In genomic region chr6:130000526-130001228, GRCh38 we compare ENCODE assay signal across 24 cellular contexts.
"Had no signal": no experiment of that assay in that cellular context is flagged by ENCODE, and none has a peak within 500 bp of the region (broad histone marks: within the 10 kb centered on the region; RNA-seq: fewer than 3 reads in every experiment).

No MANE protein-coding gene starts in this region.

- H3K36me3 Mint-ChIP-seq: memory B cell; natural killer cell treated with Interleukin-12 subunit alpha and Interleukin-12 subunit beta and Interleukin-15 and Interleukin-18, amount 100 ng/mL, for 72 hours; neural progenitor cell had no signal

- H3K9me3 ChIP-seq: esophagus squamous epithelium, left ventricle myocardium inferior, lower lobe of right lung, ovary, suprapubic skin, thyroid gland, upper lobe of left lung, uterus had no signal

- H3K4me2 ChIP-seq: hepatocyte, neural progenitor cell had no signal

- H3K9me3 Mint-ChIP-seq: memory B cell; natural killer cell treated with Interleukin-12 subunit alpha and Interleukin-12 subunit beta and Interleukin-15 and Interleukin-18, amount 100 ng/mL, for 72 hours; neural progenitor cell had no signal

- H3K27ac ChIP-seq: dorsolateral prefrontal cortex, esophagus squamous epithelium, hepatocyte, left ventricle myocardium inferior, lower lobe of right lung, neural progenitor cell, ovary, suprapubic skin, thyroid gland, upper lobe of left lung, uterus had no signal

- H3K79me2 ChIP-seq: hepatocyte had no signal

- H3K4me3 Mint-ChIP-seq: memory B cell; natural killer cell treated with Interleukin-12 subunit alpha and Interleukin-12 subunit beta and Interleukin-15 and Interleukin-18, amount 100 ng/mL, for 72 hours; neural progenitor cell had no signal

- H3K27me3 ChIP-seq: esophagus squamous epithelium, hepatocyte, neural progenitor cell, ovary, suprapubic skin, thyroid gland, upper lobe of left lung, uterus had no signal

- ATAC-seq: left cardiac atrium; lower lobe of right lung; natural killer cell treated with Interleukin-12 subunit alpha and Interleukin-12 subunit beta and Interleukin-15 and Interleukin-18, amount 100 ng/mL, for 72 hours; right cardiac atrium; stimulated activated naive CD8-positive, alpha-beta T cell treated with anti-CD3 and anti-CD28 coated beads, Interleukin-15, Interleukin-2, amounts not matched to agents 100 U/mL and 50 U/mL, for 24 hours had no signal

- H2AFZ ChIP-seq: hepatocyte, neural progenitor cell had no signal

- H3K4me3 ChIP-seq: dorsolateral prefrontal cortex, esophagus squamous epithelium, hepatocyte, left ventricle myocardium inferior, lower lobe of right lung, neural progenitor cell, ovary, suprapubic skin, thyroid gland, upper lobe of left lung, uterus had no signal

- H3K27ac Mint-ChIP-seq: memory B cell; natural killer cell treated with Interleukin-12 subunit alpha and Interleukin-12 subunit beta and Interleukin-15 and Interleukin-18, amount 100 ng/mL, for 72 hours; neural progenitor cell had no signal

- H3K4me1 ChIP-seq: esophagus squamous epithelium, left ventricle myocardium inferior, lower lobe of right lung, neural progenitor cell, suprapubic skin, thyroid gland, upper lobe of left lung, uterus had no signal

- H3K4me1 Mint-ChIP-seq: memory B cell, neural progenitor cell had no signal

- H3K9ac ChIP-seq: neural progenitor cell had no signal

- H3K36me3 ChIP-seq: esophagus squamous epithelium, left ventricle myocardium inferior, lower lobe of right lung, neural progenitor cell, ovary, suprapubic skin, thyroid gland, upper lobe of left lung, uterus had no signal

- DNase-seq: cortex of kidney; dorsolateral prefrontal cortex; effector CD8-positive, alpha-beta T cell; esophagus squamous epithelium; foreskin fibroblast; head of caudate nucleus; kidney; left cardiac atrium; left ventricle myocardium inferior; lower lobe of right lung; midbrain; nucleus accumbens; ovary; right cardiac atrium; stimulated activated CD4-positive, alpha-beta T cell treated with anti-CD3 and anti-CD28 coated beads, Interleukin-12 subunit alpha, Interleukin-12 subunit beta, amount 100 ng/mL, for 4 hours; stimulated activated naive CD8-positive, alpha-beta T cell treated with anti-CD3 and anti-CD28 coated beads, Interleukin-15, Interleukin-2, amounts not matched to agents 100 U/mL and 50 U/mL, for 24 hours; thyroid gland; upper lobe of left lung; uterus had no signal
